1 cellular context compared by ENCODE assay signal in genomic region chr17:4497101-4497824, GRCh38.
TF ChIP-seq lines count a peak whose summit lies in the region.

No MANE protein-coding gene starts in this region.

TF ChIP-seq in GM23338, 12 proteins besides CTCF, POLR2A, EP300 and RAD21 (continued from another document):
- TF ChIP-seq ZNF462 (CRISPR knock-in tag; IDR thresholded peaks at IDR 0.05), result no peak
